8 cellular contexts compared by ENCODE assay signal in genomic region chr12:49322708-49323523, GRCh38.
A peak's percentile ranks its signal among the peaks of the same experiment; 100 is the strongest.
DNase-seq lines count a peak whose midpoint lies in the region; ATAC-seq and TF ChIP-seq lines count a peak whose summit lies in the region.

TROAP (plus strand) TSS chr12:49323255; CDS start chr12:49323609, 354 bp downstream.

- peak; percentile 83 for TF ChIP-seq POLR2A in GM19099 (IDR thresholded peaks at IDR 0.05; ENCODE audit: extremely low read depth, insufficient read length, low read depth)

- peak; percentile 94 for ATAC-seq in HG03378 (IDR thresholded peaks at IDR 0.05; ENCODE audit: unreplicated experiment)

- DNase-seq in AML-193 (lab: John Stamatoyannopoulos, UW) = peak; percentile 97 to 98
- peak; percentile 98 for DNase-seq in NCI-H446 treated with DMSO at 0.1 percent for 48 hours (lab: John Stamatoyannopoulos, UW)
- DNase-seq in activated CD4-positive, CD25-positive, alpha-beta regulatory T cell treated with anti-CD3 and anti-CD28 coated beads, Interleukin-2, amount 50 U/mL, for 16 hours (ENCODE audit: low read depth, low spot score) = peak; percentile 96
- DNase-seq in cerebellar cortex (ENCODE audit: low spot score) = peak; percentile 99
- peak; percentile 100 for DNase-seq in islet precursor cell
- peak; percentile 95 to 96 (median 96) for DNase-seq in stimulated activated CD4-positive, alpha-beta T cell treated with anti-CD3 and anti-CD28 coated beads, Interleukin-12 subunit alpha, Interleukin-12 subunit beta, amount 100 ng/mL, for 48 hours (ENCODE audit: low read depth in 2 of 3, low spot score in 1 of 3)

Comparison
In these comparisons a context has a peak if more than half of its experiments do, and no peak if none do; other contexts are left out.
1. Peak in every context shown above with its lines: DNase-seq and ATAC-seq.